In genomic region chr2:238466242-238466598, GRCh38 we compare ENCODE assay signal across 24 cellular contexts. TPM values are rescaled to one million over a fixed set of nuclear protein-coding genes. Genes with fewer than 3 reads are reported as not detected.
DNase-seq lines count a peak whose midpoint lies in the region; TF ChIP-seq lines count a peak whose summit lies in the region.
"Had no signal": no experiment of that assay in that cellular context is flagged by ENCODE, and none has a peak within 500 bp of the region (broad histone marks: within the 10 kb centered on the region; RNA-seq: fewer than 3 reads in every experiment).

No MANE protein-coding gene starts in this region.

- H3K4me3 ChIP-seq in SJCRH30 (peak overlapping the region; percentile 23), testis (no peak overlapping the region), transverse colon (no peak overlapping the region)

- peaks cover 16% of the 10 kb centered on the region for H3K4me1 ChIP-seq in SJCRH30
- no peaks in the 10 kb centered on the region for H3K4me1 ChIP-seq in testis
- H3K4me1 ChIP-seq in transverse colon: no peaks in the 10 kb centered on the region

- H3K27ac ChIP-seq in SJCRH30: no peak overlapping the region
- H3K27ac ChIP-seq in testis: no peak overlapping the region
- no peak overlapping the region for H3K27ac ChIP-seq in transverse colon
- H3K27ac ChIP-seq: KMS-11 had no signal

- H3K9me3 ChIP-seq in SJCRH30 (replicated peaks) (peaks cover 3% of the 10 kb centered on the region; the same call in 1 of the 2 replicates), testis (no peaks in the 10 kb centered on the region), transverse colon (no peaks in the 10 kb centered on the region)

- H3K36me3 ChIP-seq in SJCRH30: no peaks in the 10 kb centered on the region
- H3K36me3 ChIP-seq in testis (ENCODE audit: low read depth, missing control alignments): no peaks in the 10 kb centered on the region
- no peaks in the 10 kb centered on the region for H3K36me3 ChIP-seq in transverse colon

- H3K27me3 ChIP-seq in SJCRH30: no peaks in the 10 kb centered on the region
- no peaks in the 10 kb centered on the region for H3K27me3 ChIP-seq in testis
- H3K27me3 ChIP-seq in transverse colon: no peaks in the 10 kb centered on the region

- 88 to 97% methylated on average over 7 to 10 of the region's 10 CpGs for WGBS in testis, 2 donors
- 40 to 91% methylated on average over 2 to 10 of the region's 10 CpGs for WGBS in transverse colon (ENCODE audit: low coverage in 1 of 2), 2 donors

- TF ChIP-seq CTCF in testis (IDR thresholded peaks at IDR 0.05) (no peak), transverse colon (IDR thresholded peaks at IDR 0.05) (no peak)

- intact Hi-C loops in testis (cut with DNase I; ENCODE audit: low total_unique reads) (no loop called here), transverse colon (cut with DNase I; ENCODE audit: low total_unique reads) (no loop called here)

- TF ChIP-seq POLR2A in testis (IDR thresholded peaks at IDR 0.05) (no peak), transverse colon (IDR thresholded peaks at IDR 0.05) (no peak)

- TF ChIP-seq EP300 in transverse colon (IDR thresholded peaks at IDR 0.05; ENCODE audit: low read depth): no peak

- DNase-seq in NCI-H526 (lab: John Stamatoyannopoulos, UW) (peak; percentile 1 to 13), NCI-H526 treated with DMSO at 0.1 percent for 48 hours (lab: John Stamatoyannopoulos, UW) (no peak), NCI-H2029 treated with DMSO at 0.1 percent for 48 hours (lab: John Stamatoyannopoulos, UW) (peak; percentile 5), SJCRH30 (peak; percentile 69 to 80), testis (peak; percentile 4), transverse colon (no peak), T1000 (lab: John Stamatoyannopoulos, UW) (no peak), NCI-H82 treated with DMSO at 0.1 percent for 48 hours (lab: John Stamatoyannopoulos, UW; ENCODE audit: unreplicated experiment) (no peak)
- DNase-seq: 8988T; activated CD4-positive, alpha-beta T cell treated with anti-CD3 and anti-CD28 coated beads for 1 hour; activated gamma-delta T cell; activated naive CD8-positive, alpha-beta T cell treated with anti-CD3 and anti-CD28 coated beads, Interleukin-2, amount 50 U/mL, for 24 hours; activated T-cell treated with anti-CD3 and anti-CD28 coated beads, Interleukin-2, amount 50 U/mL, for 1 hour; CD8-positive, alpha-beta memory T cell; dermis blood vessel endothelial cell; DMS53; GF-D8; midbrain; NCI-H2081; NCI-H774; SIG-M5; stimulated activated CD8-positive, alpha-beta memory T cell treated with anti-CD3 and anti-CD28 coated beads, Interleukin-4, amount 100 ng/mL, for 48 hours; T-cell had no signal

- in situ Hi-C loops in transverse colon (cut with MboI; ENCODE audit: low pct_ligation_motif_present in 1 of 4, low pct_unique_long_range_greater_than_20kb in 1 of 4, low sequenced_read_pairs in 3 of 4): no loop called here

RNA-seq across cellular contexts. Expression of gene ASB1, which starts 39.5 kb away (rescaled TPM):
- total RNA-seq in SJCRH30 (2014; rRNA removed; shearing (Covaris generic)): 43.8 and 46.9 TPM in 2 replicates
- 10 to 100 TPM; 31.4 to 41.9 TPM for total RNA-seq in testis
- polyA plus RNA-seq in testis (ENCODE audit: insufficient read depth, low read depth, low replicate concordance): 52.5 TPM
- total RNA-seq in transverse colon: 10 to 100 TPM in 3 of 4 donors, 1 to 10 TPM in 1; 9.4 to 48.3 (median 17.2) TPM

Comparison
In these comparisons a context has a peak if more than half of its experiments do, and no peak if none do; other contexts are left out.
1. DNase-seq: peak in NCI-H526 (2 of 2), NCI-H2029 treated with DMSO at 0.1 percent for 48 hours (single experiment), SJCRH30 (2 of 2) and testis (single experiment); none in NCI-H526 treated with DMSO at 0.1 percent for 48 hours (single experiment), transverse colon (single experiment), T1000 (single experiment) and NCI-H82 treated with DMSO at 0.1 percent for 48 hours (single experiment).